In genomic region chr9:92762196-92762595, GRCh38 we compare ENCODE assay signal across 9 cellular contexts. TPM values are rescaled to one million over a fixed set of nuclear protein-coding genes. Genes with fewer than 3 reads are reported as not detected.
DNase-seq lines count a peak whose midpoint lies in the region; ATAC-seq and TF ChIP-seq lines count a peak whose summit lies in the region.
"Had no signal": no experiment of that assay in that cellular context is flagged by ENCODE, and none has a peak within 500 bp of the region (broad histone marks: within the 10 kb centered on the region; RNA-seq: fewer than 3 reads in every experiment).

No MANE protein-coding gene starts in this region.

- TF ChIP-seq POLR2A in spleen (IDR thresholded peaks at IDR 0.05) (no peak), body of pancreas (IDR thresholded peaks at IDR 0.05) (no peak)

- H3K9me3 Mint-ChIP-seq in activated T-cell treated with anti-CD3 and anti-CD28 coated beads, Interleukin-2, amount 50 U/mL, for 4 hours = no peaks in the 10 kb centered on the region
- no peaks in the 10 kb centered on the region for H3K9me3 Mint-ChIP-seq in T-cell

- no peaks in the 10 kb centered on the region for H3K36me3 Mint-ChIP-seq in activated T-cell treated with anti-CD3 and anti-CD28 coated beads, Interleukin-2, amount 50 U/mL, for 4 hours (ENCODE audit: insufficient read depth)
- H3K36me3 Mint-ChIP-seq in T-cell = no peaks in the 10 kb centered on the region

- DNase-seq in activated T-cell treated with anti-CD3 and anti-CD28 coated beads, Interleukin-2, amount 50 U/mL, for 4 hours = no peak
- no peak for DNase-seq in activated T-cell treated with anti-CD3 and anti-CD28 coated beads, Interleukin-2, amount 50 U/mL, for 1 hour
- no peak for DNase-seq in T-cell
- no peak for DNase-seq in fibroblast of the aortic adventitia (ENCODE audit: low read depth)
- DNase-seq in spleen = peak; percentile 20
- no peak for DNase-seq in body of pancreas
- no peak for DNase-seq in AG08396 (ENCODE audit: low spot score)
- DNase-seq in HUDEP-2 (lab: John Stamatoyannopoulos, UW; ENCODE audit: unreplicated experiment in 76 of 76) = no peak

- TF ChIP-seq CTCF in fibroblast of the aortic adventitia (IDR thresholded peaks at IDR 0.05; ENCODE audit: insufficient read depth, low read length) (no peak), spleen (IDR thresholded peaks at IDR 0.05 in 8 of 11, conservative IDR thresholded peaks at IDR 0.05 in 3 of 11) (no peak), body of pancreas (IDR thresholded peaks at IDR 0.05) (no peak)

- peaks cover 44% of the 10 kb centered on the region for H3K4me1 Mint-ChIP-seq in activated T-cell treated with anti-CD3 and anti-CD28 coated beads, Interleukin-2, amount 50 U/mL, for 4 hours (ENCODE audit: low read depth)
- H3K4me1 Mint-ChIP-seq in T-cell = peaks cover 56 to 65% (median 59%) of the 10 kb centered on the region in 3 donors

- peak overlapping the region; percentile 95 for H3K4me3 Mint-ChIP-seq in activated T-cell treated with anti-CD3 and anti-CD28 coated beads, Interleukin-2, amount 50 U/mL, for 4 hours
- peak overlapping the region; percentile 92 to 95 (median 92) for H3K4me3 Mint-ChIP-seq in T-cell

- CTCF ChIA-PET in T-cell (lab: Charles Lee) = no interaction called here

- ATAC-seq in activated T-cell treated with anti-CD3 and anti-CD28 coated beads, Interleukin-2, amount 50 U/mL, for 4 hours = no peak
- ATAC-seq in T-cell (replicated peaks in 1 of 4) (no peak), body of pancreas (no peak)

- H3K27ac Mint-ChIP-seq in T-cell = peak overlapping the region; percentile 81 to 83

- H3K27ac ChIP-seq in spleen (peak overlapping the region in 3 of 8 donors; percentile 99 to 100 (median 99)), body of pancreas (no peak overlapping the region)
- H3K27ac ChIP-seq: C4-2B had no signal

- WGBS in spleen, 5 donors = 24 to 34% (median 30%) methylated on average over 4 of the region's 4 CpGs
- WGBS in body of pancreas, 2 donors = 36% methylated on average over 4 of the region's 4 CpGs

- intact Hi-C loops in spleen (cut with DNase I; ENCODE audit: low total_unique reads) (no loop called here), body of pancreas (cut with DNase I) (no loop called here)

- no peaks in the 10 kb centered on the region for H3K27me3 Mint-ChIP-seq in activated T-cell treated with anti-CD3 and anti-CD28 coated beads, Interleukin-2, amount 50 U/mL, for 4 hours (ENCODE audit: low read depth)
- no peaks in the 10 kb centered on the region for H3K27me3 Mint-ChIP-seq in T-cell

- H3K4me1 ChIP-seq in spleen = peaks cover 40 to 80% (median 64%) of the 10 kb centered on the region in 6 donors
- peaks cover 41% of the 10 kb centered on the region for H3K4me1 ChIP-seq in body of pancreas

- H3K4me3 ChIP-seq in fibroblast of the aortic adventitia (ENCODE audit: low read depth, low read length) (peak overlapping the region; percentile 95), spleen (peak overlapping the region in 3 of 8 donors; percentile 98 to 100 (median 100)), body of pancreas (no peak overlapping the region)

- no peaks in the 10 kb centered on the region for H3K27me3 ChIP-seq in spleen (replicated peaks in 1 of 7)
- H3K27me3 ChIP-seq in body of pancreas = no peaks in the 10 kb centered on the region

- POLR2A ChIA-PET in T-cell (lab: Charles Lee) = no interaction called here

- H3K9me3 ChIP-seq in spleen (no peaks in the 10 kb centered on the region), body of pancreas (no peaks in the 10 kb centered on the region)

- no peaks in the 10 kb centered on the region for H3K36me3 ChIP-seq in spleen
- H3K36me3 ChIP-seq in body of pancreas (replicated peaks in 1 of 2; ENCODE audit: insufficient read depth in 1 of 2, low read depth in 2 of 2) = no peaks in the 10 kb centered on the region

RNA-seq across cellular contexts. Expression of gene BICD2, which starts 2.4 kb away (rescaled TPM):
- 10 to 100 TPM; 29.3 to 32.3 (median 30.1) TPM for total RNA-seq in activated T-cell treated with anti-CD3 and anti-CD28 coated beads, Interleukin-2, amount 50 U/mL, for 4 hours
- total RNA-seq in T-cell = 10 to 100 TPM; 24.1 to 36.6 (median 30.6) TPM
- total RNA-seq in fibroblast of the aortic adventitia (ENCODE audit: low replicate concordance) = 24.4 and 39.7 TPM in 2 replicates
- 10 to 100 TPM; 30.6 to 55.7 (median 36.8) TPM for total RNA-seq in spleen
- polyA plus RNA-seq in spleen = 10 to 100 TPM in 2 of 3 donors, 1 to 10 TPM in 1; 9.4 to 12.0 (median 11.7) TPM
- total RNA-seq in body of pancreas = 10 to 100 TPM; 16.1 to 16.8 TPM
